In genomic region chr12:106919910-106920544, GRCh38 we compare ENCODE assay signal across 8 cellular contexts.
DNase-seq lines count a peak whose midpoint lies in the region; ATAC-seq, FAIRE-seq and TF ChIP-seq lines count a peak whose summit lies in the region.

No MANE protein-coding gene starts in this region.

- H3K36me3 ChIP-seq in RWPE2 (ENCODE audit: low read depth): no peaks in the 10 kb centered on the region

- no peaks in the 10 kb centered on the region for H3K27me3 ChIP-seq in RWPE2 (ENCODE audit: insufficient read depth, poor library complexity, severe bottlenecking)

- peaks cover 6% of the 10 kb centered on the region for H3K9me3 Mint-ChIP-seq in nephron

- no peak overlapping the region for H3K27ac Mint-ChIP-seq in nephron

- no peaks in the 10 kb centered on the region for H3K4me1 ChIP-seq in RWPE2 (ENCODE audit: insufficient read depth, poor library complexity, severe bottlenecking)

- no peak overlapping the region for H3K27ac ChIP-seq in RWPE2 (ENCODE audit: poor library complexity, severe bottlenecking)

- no peaks in the 10 kb centered on the region for H3K9me3 ChIP-seq in RWPE2 (ENCODE audit: severe bottlenecking)

- FAIRE-seq in HTR-8/SVneo (lab: Jason Lieb, UNC): no peak

- TF ChIP-seq CTCF in RWPE2 (IDR thresholded peaks at IDR 0.05; ENCODE audit: poor library complexity, severe bottlenecking) (peak; percentile 88), nephron (IDR thresholded peaks at IDR 0.05; ENCODE audit: unreplicated experiment in 3 of 3) (peak; percentile 71 to 83 (median 81))

- no peak overlapping the region for H3K4me3 ChIP-seq in RWPE2 (ENCODE audit: severe bottlenecking)

- ATAC-seq in RWPE2 (ENCODE audit: low read depth): no peak
- no peak for ATAC-seq in GM21786 (IDR thresholded peaks at IDR 0.05; ENCODE audit: unreplicated experiment)
- no peak for ATAC-seq in HG03565 (IDR thresholded peaks at IDR 0.05; ENCODE audit: unreplicated experiment)
- ATAC-seq in GM19035 (IDR thresholded peaks at IDR 0.05; ENCODE audit: unreplicated experiment): no peak

- H3K4me3 Mint-ChIP-seq in nephron: no peak overlapping the region

- peak; percentile 10 for DNase-seq in DMS153 (lab: John Stamatoyannopoulos, UW)
- DNase-seq in HTR-8/SVneo (ENCODE audit: insufficient read length, low spot score): peak; percentile 57
- no peak for DNase-seq in RWPE2 (ENCODE audit: low spot score)
- peak; percentile 52 for DNase-seq in epidermal melanocyte (ENCODE audit: insufficient read length, low spot score)

- H3K36me3 Mint-ChIP-seq in nephron (ENCODE audit: low read depth): no peaks in the 10 kb centered on the region

- no peaks in the 10 kb centered on the region for H3K27me3 Mint-ChIP-seq in nephron (ENCODE audit: low read depth)

- peaks cover 15% of the 10 kb centered on the region for H3K4me1 Mint-ChIP-seq in nephron
